ENCODE assay signal across 14 cellular contexts in genomic region chr5:138722518-138722917, GRCh38. TPM values are rescaled to one million over a fixed set of nuclear protein-coding genes. Genes with fewer than 3 reads are reported as not detected.
DNase-seq lines count a peak whose midpoint lies in the region; ATAC-seq lines count a peak whose summit lies in the region.
"Had no signal": no experiment of that assay in that cellular context is flagged by ENCODE, and none has a peak within 500 bp of the region (broad histone marks: within the 10 kb centered on the region; RNA-seq: fewer than 3 reads in every experiment).

No MANE protein-coding gene starts in this region.

- H3K4me1 ChIP-seq in BLaER1 treated with 17β-estradiol and CSF1 and Interleukin-3, amounts not matched to agents 10 nM and 100 nM = peaks cover 33 to 74% (median 64%) of the 10 kb centered on the region in 10 experiments

- H3K4me3 ChIP-seq in BLaER1 treated with 17β-estradiol and CSF1 and Interleukin-3, amounts not matched to agents 10 nM and 100 nM = no peak overlapping the region
- H3K4me3 ChIP-seq: heart right ventricle, MG63 had no signal

- peak overlapping the region in 5 of 11 experiments; percentile 30 to 86 (median 80); a peak in 5 of 22 replicates for H3K9ac ChIP-seq in BLaER1 treated with 17β-estradiol and CSF1 and Interleukin-3, amounts not matched to agents 10 nM and 100 nM

- peak; percentile 30 for ATAC-seq in esophagus mucosa
- ATAC-seq: activated CD8-positive, alpha-beta T cell treated with anti-CD3 and anti-CD28 coated beads, Interleukin-2, amount 10 ng/mL, durations not matched to agents 7 days and 5 days; HCT116; heart right ventricle had no signal

- H3K27ac ChIP-seq in BLaER1 treated with 17β-estradiol and CSF1 and Interleukin-3, amounts not matched to agents 10 nM and 100 nM = peak overlapping the region in 9 of 11 experiments; percentile 83 to 98 (median 95); a peak in 17 of 22 replicates
- H3K27ac ChIP-seq: heart right ventricle had no signal

- H3K9me3 ChIP-seq in BLaER1 treated with 17β-estradiol and CSF1 and Interleukin-3, amounts not matched to agents 10 nM and 100 nM (replicated peaks in 1 of 11) = peaks cover 0 to 10% (median 6%) of the 10 kb centered on the region in 11 experiments; a peak in 7 of 22 replicates
- H3K9me3 ChIP-seq: heart right ventricle, MG63 had no signal

- H4K20me1 ChIP-seq in BLaER1 treated with 17β-estradiol and CSF1 and Interleukin-3, amounts not matched to agents 10 nM and 100 nM = no peaks in the 10 kb centered on the region

- H3K4me2 ChIP-seq in BLaER1 treated with 17β-estradiol and CSF1 and Interleukin-3, amounts not matched to agents 10 nM and 100 nM = peak overlapping the region; percentile 33 to 94 (median 84)

- H3K27me3 ChIP-seq in BLaER1 treated with 17β-estradiol and CSF1 and Interleukin-3, amounts not matched to agents 10 nM and 100 nM = no peaks in the 10 kb centered on the region
- H3K27me3 ChIP-seq: MG63 had no signal

- no peaks in the 10 kb centered on the region for H3K36me3 ChIP-seq in BLaER1 treated with 17β-estradiol and CSF1 and Interleukin-3, amounts not matched to agents 10 nM and 100 nM
- H3K36me3 ChIP-seq: heart right ventricle, MG63 had no signal

- DNase-seq in ELF-1 (ENCODE audit: low read depth, low spot score) = peak; percentile 69
- DNase-seq in NCI-H345 (lab: John Stamatoyannopoulos, UW) = peak; percentile 96
- DNase-seq in HK-2 (ENCODE audit: unreplicated experiment) = no peak
- no peak for DNase-seq in stimulated activated naive CD4-positive, alpha-beta T cell treated with Interleukin-2 at 50 U/mL for 16 hours (lab: John Stamatoyannopoulos, UW)
- DNase-seq in dermis blood vessel endothelial cell = no peak
- no peak for DNase-seq in SW 1271 (lab: John Stamatoyannopoulos, UW)
- DNase-seq: activated CD8-positive, alpha-beta T cell treated with anti-CD3 and anti-CD28 coated beads, Interleukin-2, amount 10 ng/mL, durations not matched to agents 7 days and 5 days; effector CD4-positive, alpha-beta T cell; heart right ventricle; MG63; occipital lobe had no signal

RNA-seq across cellular contexts. Expression of gene CTNNA1, which starts 30.7 kb away (rescaled TPM):
- total RNA-seq in esophagus mucosa = 332 TPM
- 643 and 770 TPM in 2 replicates for total RNA-seq in dermis blood vessel endothelial cell

Comparison
In these comparisons a context has a peak if more than half of its experiments do, and no peak if none do; other contexts are left out.
1. DNase-seq: peak in ELF-1 (single experiment) and NCI-H345 (single experiment); none in HK-2 (single experiment), stimulated activated naive CD4-positive, alpha-beta T cell treated with Interleukin-2 at 50 U/mL for 16 hours (single experiment), dermis blood vessel endothelial cell (single experiment) and SW 1271 (0 of 2).